ENCODE assay signal across 9 cellular contexts in genomic region chr6:42901538-42901957, GRCh38. TPM values are rescaled to one million over a fixed set of nuclear protein-coding genes. Genes with fewer than 3 reads are reported as not detected.
DNase-seq lines count a peak whose midpoint lies in the region; ATAC-seq and TF ChIP-seq lines count a peak whose summit lies in the region.
"Had no signal": no experiment of that assay in that cellular context is flagged by ENCODE, and none has a peak within 500 bp of the region (broad histone marks: within the 10 kb centered on the region; RNA-seq: fewer than 3 reads in every experiment).

No MANE protein-coding gene starts in this region.

- H3K4me3 Mint-ChIP-seq in GM23338, result peak overlapping the region; percentile 40; the same call in 1 of the 3 replicates

- H4K20me1 ChIP-seq in GM23338 (replicated peaks; ENCODE audit: insufficient read depth), result no peaks in the 10 kb centered on the region
- no peaks in the 10 kb centered on the region for H4K20me1 ChIP-seq in SU-DHL-6 (ENCODE audit: low read depth, low read length)

- 0 out of 2 replicates have a peak overlapping the region, but pooled peaks have one; percentile 12 for H3K27ac Mint-ChIP-seq in GM23338

- H3K4me3 ChIP-seq in GM23338, result no peak overlapping the region
- no peak overlapping the region for H3K4me3 ChIP-seq in SU-DHL-6 (ENCODE audit: insufficient read depth, low read length, poor library complexity, severe bottlenecking)
- peak overlapping the region in 2 of 12 donors; percentile 9 to 12 for H3K4me3 ChIP-seq in heart left ventricle

- H3K36me3 ChIP-seq in GM23338 (ENCODE audit: insufficient read depth) (no peaks in the 10 kb centered on the region), SU-DHL-6 (ENCODE audit: low read length) (no peaks in the 10 kb centered on the region), heart left ventricle (no peaks in the 10 kb centered on the region)

- no peaks in the 10 kb centered on the region for H3K36me3 Mint-ChIP-seq in GM23338 (ENCODE audit: low read depth)

- H3K9me3 ChIP-seq in SU-DHL-6 (ENCODE audit: insufficient read depth, low read length), result no peaks in the 10 kb centered on the region
- H3K9me3 ChIP-seq in heart left ventricle, result no peaks in the 10 kb centered on the region

- H2AFZ ChIP-seq in GM23338 (no peak overlapping the region), SU-DHL-6 (ENCODE audit: low read depth, low read length, severe bottlenecking) (no peak overlapping the region)

- peaks cover 8% of the 10 kb centered on the region for H3K27me3 Mint-ChIP-seq in GM23338 (ENCODE audit: insufficient read depth, low read depth, poor library complexity)

- H3K4me2 ChIP-seq in GM23338, result no peak overlapping the region
- no peak overlapping the region for H3K4me2 ChIP-seq in SU-DHL-6 (ENCODE audit: low read depth, low read length, poor library complexity, severe bottlenecking)

- TF ChIP-seq CTCF in GM23338 (conservative IDR thresholded peaks at IDR 0.05; ENCODE audit: low read depth in 2 of 2) (peak; percentile 89 to 99), SU-DHL-6 (IDR thresholded peaks at IDR 0.05; ENCODE audit: insufficient read depth, low read length, poor library complexity, severe bottlenecking) (peak; percentile 92), heart left ventricle (IDR thresholded peaks at IDR 0.05) (peak; percentile 86 to 95 (median 90))

- H3K9ac ChIP-seq in SU-DHL-6 (ENCODE audit: low read length), result no peak overlapping the region

- H3K27me3 ChIP-seq in GM23338 (ENCODE audit: insufficient read depth), result no peaks in the 10 kb centered on the region
- H3K27me3 ChIP-seq in SU-DHL-6 (ENCODE audit: low read length), result no peaks in the 10 kb centered on the region
- H3K27me3 ChIP-seq in heart left ventricle, result no peaks in the 10 kb centered on the region

- peaks cover 33% of the 10 kb centered on the region for H3K4me1 Mint-ChIP-seq in GM23338

- H3K27ac ChIP-seq in GM23338 (ENCODE audit: low read depth) (no peak overlapping the region), SU-DHL-6 (ENCODE audit: low read depth, low read length) (no peak overlapping the region), heart left ventricle (peak overlapping the region in 10 of 12 donors; percentile 15 to 69 (median 48))

- H3F3A ChIP-seq in GM23338 (replicated peaks; ENCODE audit: low read depth) (0 out of 2 replicates have a peak, but pooled peaks cover 3% of the 10 kb centered on the region), SU-DHL-6 (ENCODE audit: insufficient read depth) (no peaks in the 10 kb centered on the region)

- ATAC-seq in GM23338 (peak; percentile 97), heart left ventricle (peak; percentile 94 to 99 (median 98)), HG03442 (IDR thresholded peaks at IDR 0.05; ENCODE audit: unreplicated experiment) (no peak)

- no peaks in the 10 kb centered on the region for H3K9me3 Mint-ChIP-seq in GM23338

- TF ChIP-seq POLR2A in heart left ventricle (IDR thresholded peaks at IDR 0.05), result no peak

- intact Hi-C loops in heart left ventricle (cut with DNase I), result loop anchor here in 9 of 10 donors (1.0 to 10.0 kb wide), 10 partner anchors 73 to 242 kb away; partner anchors contain the start of genes CUL7 (in 2 of the 9), KLC4 (in 1 of the 9), KLHDC3 (in 1 of the 9) and MEA1 (in 1 of the 9)

- DNase-seq in CMK (ENCODE audit: low read depth) (peak; percentile 68), GM23338 (ENCODE audit: low spot score) (peak; percentile 94), NCI-H1436 treated with DMSO at 0.1 percent for 48 hours (lab: John Stamatoyannopoulos, UW) (peak; percentile 70), heart left ventricle (peak; percentile 82 to 91 (median 84)), pulmonary artery endothelial cell (ENCODE audit: low read depth, low spot score) (peak; percentile 54)
- DNase-seq in activated naive CD8-positive, alpha-beta T cell treated with anti-CD3 and anti-CD28 coated beads, Interleukin-2, amount 50 U/mL, for 16 hours (ENCODE audit: low read depth, low spot score), result peak; percentile 44

- WGBS in heart left ventricle, 4 donors, result 1 to 4% (median 3%) methylated on average over 11 of the region's 11 CpGs

- peaks cover 20% of the 10 kb centered on the region for H3K4me1 ChIP-seq in GM23338 (ENCODE audit: insufficient read depth)
- H3K4me1 ChIP-seq in heart left ventricle, result peaks cover 0 to 24% (median 6%) of the 10 kb centered on the region in 12 donors

- H3K9me2 ChIP-seq in GM23338 (ENCODE audit: insufficient read depth) (no peaks in the 10 kb centered on the region), SU-DHL-6 (replicated peaks; ENCODE audit: insufficient read depth, low read length) (no peaks in the 10 kb centered on the region)

- H3K79me2 ChIP-seq in GM23338 (replicated peaks; ENCODE audit: insufficient read depth), result no peaks in the 10 kb centered on the region
- no peaks in the 10 kb centered on the region for H3K79me2 ChIP-seq in SU-DHL-6 (ENCODE audit: insufficient read depth, low read length)

TF ChIP-seq in GM23338, 12 proteins besides CTCF, POLR2A, EP300 and RAD21:
- no peak for TF ChIP-seq EZH2 (IDR thresholded peaks at IDR 0.05; ENCODE audit: low read depth, unreplicated experiment)
- no peak for TF ChIP-seq ETS1 (IDR thresholded peaks at IDR 0.05)
- no peak for TF ChIP-seq STAT1 (IDR thresholded peaks at IDR 0.05; ENCODE audit: unreplicated experiment)
- no peak for TF ChIP-seq ZNF331 (CRISPR knock-in tag; IDR thresholded peaks at IDR 0.05; ENCODE audit: low read depth)
- TF ChIP-seq EZH2phosphoT487 (IDR thresholded peaks at IDR 0.05; ENCODE audit: unreplicated experiment), result no peak
TF ChIP-seq in GM23338: peak in this region for 0.

RNA-seq across cellular contexts. Expression of gene PTCRA, which starts 14.3 kb away (rescaled TPM):
- total RNA-seq in GM23338 (2014; rRNA removed; shearing (Covaris generic)), result not detected in 2 replicates
- polyA plus RNA-seq in GM23338 (2016; fragmentation: Nextera tagmentation; extraction: Ambion mirVana) (0.30 TPM in 1 of 2 replicates, not detected in the other), heart left ventricle (not detected)
- total RNA-seq in heart left ventricle (1 to 10 TPM in 1 of 9 donors, not detected in 8; 1.7 TPM), pulmonary artery endothelial cell (not detected in 2 replicates)
- total RNA-seq: T-helper 1 cell treated with Interleukin-12 subunit alpha and Interleukin-12 subunit beta and Interleukin-4 antibody, amounts not matched to agents 30 ng/mL and 1 ng/mL, for 36 hours had no signal

RNA-seq across cellular contexts. Expression of gene RPL7L1, which starts 22.1 kb away (rescaled TPM):
- 109 and 124 TPM in 2 replicates for total RNA-seq in GM23338 (2014; rRNA removed; shearing (Covaris generic))
- polyA plus RNA-seq in GM23338 (2016; fragmentation: Nextera tagmentation; extraction: Ambion mirVana) (82.1 and 86.9 TPM in 2 replicates), heart left ventricle (10 to 100 TPM; 25.8 to 95.7 TPM)
- total RNA-seq in heart left ventricle (10 to 100 TPM; 39.8 to 71.1 (median 49.2) TPM), pulmonary artery endothelial cell (127 and 158 TPM in 2 replicates)

RNA-seq across cellular contexts. Expression of gene CNPY3, which starts 27.7 kb away (rescaled TPM):
- 66.3 and 67.0 TPM in 2 replicates for total RNA-seq in GM23338 (2014; rRNA removed; shearing (Covaris generic))
- polyA plus RNA-seq in GM23338 (2016; fragmentation: Nextera tagmentation; extraction: Ambion mirVana) (68.5 and 74.5 TPM in 2 replicates), heart left ventricle (10 to 100 TPM; 13.8 to 35.7 TPM)
- total RNA-seq in heart left ventricle (10 to 100 TPM; 14.7 to 44.0 (median 20.6) TPM), pulmonary artery endothelial cell (21.2 and 41.7 TPM in 2 replicates)

RNA-seq across cellular contexts. Expression of gene GNMT, which starts 59.0 kb away (rescaled TPM):
- not detected in 2 replicates for total RNA-seq in GM23338 (2014; rRNA removed; shearing (Covaris generic))
- polyA plus RNA-seq in GM23338 (2016; fragmentation: Nextera tagmentation; extraction: Ambion mirVana), result 0.52 and 2.5 TPM in 2 replicates
- 10 to 100 TPM in 2 of 9 donors, 1 to 10 TPM in 3, under 1 TPM in 4; 0.36 to 32.0 (median 1.1) TPM for total RNA-seq in heart left ventricle
- polyA plus RNA-seq in heart left ventricle, result 1 to 10 TPM; 1.9 to 7.1 TPM
- 0.13 and 0.21 TPM in 2 replicates for total RNA-seq in pulmonary artery endothelial cell

Comparison
In these comparisons a context has a peak if more than half of its experiments do, and no peak if none do; other contexts are left out.
1. DNase-seq: peak in every context shown above with its lines; median percentile 94 in GM23338; 84 in heart left ventricle; 70 in NCI-H1436 treated with DMSO at 0.1 percent for 48 hours; 68 in CMK; 54 in pulmonary artery endothelial cell; 44 in activated naive CD8-positive, alpha-beta T cell treated with anti-CD3 and anti-CD28 coated beads, Interleukin-2, amount 50 U/mL, for 16 hours.
2. H3K27ac ChIP-seq: peak in heart left ventricle (10 of 12); none in GM23338 (single experiment) and SU-DHL-6 (single experiment).
3. Peak in every context shown above with its lines, with median percentiles within 50 percentile points of each other: CTCF ChIP-seq.